In the genomic region with DNA sequence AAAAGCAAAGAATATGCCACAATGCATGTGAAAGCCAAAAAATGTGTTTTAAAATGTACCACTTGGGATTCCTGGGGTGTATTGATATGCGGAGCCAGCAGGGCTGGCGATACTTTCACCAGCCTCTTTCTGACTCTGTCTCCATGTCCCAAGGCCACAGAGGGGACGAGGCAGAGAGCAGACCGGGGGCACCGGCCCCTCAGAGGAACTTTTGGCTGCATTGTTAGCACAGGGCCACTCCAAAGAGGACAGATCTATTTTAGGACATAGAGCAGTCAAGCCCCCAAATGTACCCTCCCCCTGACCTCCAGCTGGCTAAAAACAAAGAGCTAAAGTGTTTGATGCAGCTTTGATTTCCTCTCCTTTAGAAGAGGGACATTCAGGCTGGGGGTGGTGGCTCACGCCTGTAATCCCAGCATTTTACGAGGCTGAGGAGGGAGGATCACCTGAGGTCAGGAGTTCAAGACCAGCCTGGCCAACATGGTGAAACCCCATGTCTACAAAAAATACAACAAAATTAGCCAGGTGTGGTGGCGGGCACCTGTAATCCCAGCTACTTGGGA, we compare ENCODE assay signal across 12 cellular contexts. TPM values are rescaled to one million over a fixed set of nuclear protein-coding genes. Genes with fewer than 3 reads are reported as not detected.
DNase-seq lines count a peak whose midpoint lies in the region; ATAC-seq and TF ChIP-seq lines count a peak whose summit lies in the region.
"Had no signal": no experiment of that assay in that cellular context is flagged by ENCODE, and none has a peak within 500 bp of the region (broad histone marks: within the 10 kb centered on the region; RNA-seq: fewer than 3 reads in every experiment).

No MANE protein-coding gene starts in this region.

- no peaks in the 10 kb centered on the region for H3K9me3 Mint-ChIP-seq in HFFc6

- H3F3A ChIP-seq in smooth muscle cell (ENCODE audit: low read depth), result peaks cover 9% of the 10 kb centered on the region

- H2AFZ ChIP-seq in smooth muscle cell (ENCODE audit: low read depth), result no peak overlapping the region

- H3K27me3 ChIP-seq in dorsolateral prefrontal cortex (no peaks in the 10 kb centered on the region), lower lobe of right lung (ENCODE audit: low read depth) (no peaks in the 10 kb centered on the region), smooth muscle cell (ENCODE audit: low read depth) (no peaks in the 10 kb centered on the region)

- H3K36me3 ChIP-seq in lower lobe of right lung (peaks cover 26% of the 10 kb centered on the region), smooth muscle cell (ENCODE audit: low read depth) (no peaks in the 10 kb centered on the region)

- H3K36me3 Mint-ChIP-seq in HFFc6 (ENCODE audit: low read depth), result 0 out of 2 replicates have a peak, but pooled peaks cover 4% of the 10 kb centered on the region

- peak overlapping the region; percentile 83 for H3K27ac Mint-ChIP-seq in HFFc6

- no peaks in the 10 kb centered on the region for H3K79me2 ChIP-seq in smooth muscle cell (ENCODE audit: low read depth)

- TF ChIP-seq CTCF in HFFc6 (IDR thresholded peaks at IDR 0.05), result no peak
- TF ChIP-seq CTCF in dorsolateral prefrontal cortex (IDR thresholded peaks at IDR 0.05 in 54 of 56, conservative IDR thresholded peaks at IDR 0.05 in 2 of 56; ENCODE audit: low read depth in 1 of 56, partially characterized antibody in 56 of 56), result no peak
- no peak for TF ChIP-seq CTCF in lower lobe of right lung (IDR thresholded peaks at IDR 0.05)
- TF ChIP-seq CTCF in smooth muscle cell (IDR thresholded peaks at IDR 0.05; ENCODE audit: borderline replicate concordance, insufficient read depth, poor library complexity, severe bottlenecking), result no peak

- peak overlapping the region in 7 of 59 donors; percentile 6 to 30 (median 12) for H3K4me3 ChIP-seq in dorsolateral prefrontal cortex
- H3K4me3 ChIP-seq in lower lobe of right lung, result no peak overlapping the region
- H3K4me3 ChIP-seq in smooth muscle cell, result no peak overlapping the region

- intact Hi-C loops in dorsolateral prefrontal cortex (cut with DNase I) (no loop called here), lower lobe of right lung (cut with DNase I) (no loop called here)

- peak overlapping the region; percentile 71 for H3K4me3 Mint-ChIP-seq in HFFc6

- no peak overlapping the region for H3K9ac ChIP-seq in smooth muscle cell (ENCODE audit: low read depth)

- DNase-seq in HFFc6 (no peak), dorsolateral prefrontal cortex (no peak), lower lobe of right lung (no peak), smooth muscle cell (lab: John Stamatoyannopoulos, UW; ENCODE audit: unreplicated experiment) (no peak), caudate nucleus (lab: John Stamatoyannopoulos, UW) (no peak), putamen (ENCODE audit: low spot score) (no peak), AG08396 (ENCODE audit: low spot score) (no peak)
- DNase-seq: activated CD4-positive, alpha-beta T cell treated with anti-CD3 and anti-CD28 coated beads, Interleukin-2, amount 50 U/mL, for 1 hour; Kasumi-1; NCI-H2107; small intestine had no signal

- H3K27ac ChIP-seq in dorsolateral prefrontal cortex (peak overlapping the region in 40 of 59 donors; percentile 0 to 82 (median 42)), lower lobe of right lung (peak overlapping the region; percentile 55), smooth muscle cell (ENCODE audit: low read depth) (peak overlapping the region; percentile 84), caudate nucleus (ENCODE audit: low read depth, low read length) (no peak overlapping the region)

- peaks cover 2% of the 10 kb centered on the region; the same call in 1 of the 2 replicates for H3K27me3 Mint-ChIP-seq in HFFc6 (ENCODE audit: insufficient read depth)

- peaks cover 6% of the 10 kb centered on the region; the same call in 1 of the 2 replicates for H3K4me1 Mint-ChIP-seq in HFFc6 (ENCODE audit: low read depth)

- H3K9me3 ChIP-seq in lower lobe of right lung, result no peaks in the 10 kb centered on the region
- H3K9me3 ChIP-seq in smooth muscle cell (replicated peaks; ENCODE audit: low read depth), result no peaks in the 10 kb centered on the region

- H4K20me1 ChIP-seq in smooth muscle cell (ENCODE audit: low read depth), result no peaks in the 10 kb centered on the region

- peaks cover 15% of the 10 kb centered on the region for H3K4me1 ChIP-seq in lower lobe of right lung
- H3K4me1 ChIP-seq in smooth muscle cell (ENCODE audit: low read depth), result peaks cover 5% of the 10 kb centered on the region

- ATAC-seq in lower lobe of right lung (no peak), GM21619 (IDR thresholded peaks at IDR 0.05; ENCODE audit: unreplicated experiment) (no peak)

- 53% methylated on average over 8 of the region's 8 CpGs for WGBS in smooth muscle cell (ENCODE audit: low lambda C conversion rate)

- H3K4me2 ChIP-seq in smooth muscle cell, result peak overlapping the region; percentile 66

RNA-seq across cellular contexts. Expression of a gene that starts 25.6 kb away (rescaled TPM):
- 1 to 10 TPM; 7.3 to 9.9 (median 8.8) TPM for total RNA-seq in HFFc6 (2021; fragmentation: NEBNext Ultra II Directional; extraction: Animal tissue kit (Norgen Biotek cat#: 25700))
- total RNA-seq in dorsolateral prefrontal cortex, result 10 to 100 TPM; 15.3 to 34.8 (median 19.1) TPM
- total RNA-seq in lower lobe of right lung, result 11.6 TPM
- total RNA-seq in smooth muscle cell, result 12.9 and 19.6 TPM in 2 replicates
- polyA plus RNA-seq in smooth muscle cell, result 7.1 and 11.7 TPM in 2 replicates

RNA-seq across cellular contexts. Expression of a gene that starts 29.3 kb away (rescaled TPM):
- 1 to 10 TPM; 6.0 to 8.4 (median 7.1) TPM for total RNA-seq in HFFc6 (2021; fragmentation: NEBNext Ultra II Directional; extraction: Animal tissue kit (Norgen Biotek cat#: 25700))
- total RNA-seq in dorsolateral prefrontal cortex (10 to 100 TPM in 83 of 120 experiments, 1 to 10 TPM in 37; 4.4 to 24.9 (median 11.7) TPM), lower lobe of right lung (41.9 TPM), smooth muscle cell (8.2 and 11.7 TPM in 2 replicates)
- polyA plus RNA-seq in smooth muscle cell, result 16.1 and 19.2 TPM in 2 replicates

RNA-seq across cellular contexts. Expression of a gene that starts 51.2 kb away (rescaled TPM):
- total RNA-seq in HFFc6 (2021; fragmentation: NEBNext Ultra II Directional; extraction: Animal tissue kit (Norgen Biotek cat#: 25700)), result 100 to 1,000 TPM; 115 to 147 (median 144) TPM
- total RNA-seq in dorsolateral prefrontal cortex (100 to 1,000 TPM in 88 of 120 experiments, 10 to 100 TPM in 32; 86.5 to 128 (median 105) TPM), lower lobe of right lung (84.9 TPM), smooth muscle cell (99.9 and 120 TPM in 2 replicates)
- polyA plus RNA-seq in smooth muscle cell, result 96.3 and 104 TPM in 2 replicates
